In the genomic region with DNA sequence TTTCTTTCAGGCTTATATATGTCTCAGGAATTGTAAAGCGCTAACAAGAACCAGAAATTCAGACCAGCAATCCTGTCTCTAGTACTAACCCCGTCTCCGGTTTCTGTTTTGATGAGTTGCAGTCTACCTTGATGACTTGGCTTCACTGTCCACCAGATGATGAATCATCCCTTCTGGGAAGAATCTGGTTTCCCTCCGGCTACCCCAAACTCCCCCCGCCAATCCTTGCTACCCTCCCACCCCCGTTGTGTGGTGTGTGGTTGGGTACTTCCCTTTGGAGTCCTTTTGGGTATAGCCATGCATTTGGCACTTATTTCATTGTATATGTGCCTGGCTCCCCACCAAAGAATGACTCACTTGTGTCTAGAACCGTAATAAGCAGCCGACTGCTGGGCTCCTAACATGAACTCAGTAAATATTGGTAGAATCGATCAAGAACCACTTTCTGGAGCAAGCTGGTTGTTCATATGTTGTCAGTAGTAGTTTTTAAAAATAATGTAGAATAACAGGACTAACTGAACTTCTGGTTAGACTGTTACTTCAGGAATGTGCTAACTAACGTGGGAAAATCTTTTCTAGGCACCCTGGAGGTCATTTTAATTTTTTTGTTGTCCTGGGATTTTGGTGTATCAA, we compare ENCODE assay signal across 8 cellular contexts. TPM values are rescaled to one million over a fixed set of nuclear protein-coding genes. Genes with fewer than 3 reads are reported as not detected.
DNase-seq lines count a peak whose midpoint lies in the region; TF ChIP-seq lines count a peak whose summit lies in the region.

No MANE protein-coding gene starts in this region.

- H3K4me1 ChIP-seq in colonic mucosa = no peaks in the 10 kb centered on the region

- H3K4me3 ChIP-seq in colonic mucosa (no peak overlapping the region), retinal pigment epithelial cell (ENCODE audit: low read length) (no peak overlapping the region)

- DNase-seq in GM04504 (ENCODE audit: low read depth) = peak; percentile 86
- peak; percentile 39 to 77 for DNase-seq in NCI-H446 (lab: John Stamatoyannopoulos, UW)
- DNase-seq in colonic mucosa = no peak
- DNase-seq in retinal pigment epithelial cell (ENCODE audit: low read depth) = peak; percentile 64
- DNase-seq in nucleus accumbens (lab: John Stamatoyannopoulos, UW) = no peak
- DNase-seq in SW 1271 (lab: John Stamatoyannopoulos, UW) = no peak
- DNase-seq in GM10248 (ENCODE audit: extremely low spot score) = no peak
- no peak for DNase-seq in NCI-H526 treated with DMSO at 0.1 percent for 48 hours (lab: John Stamatoyannopoulos, UW)

- H3K27me3 ChIP-seq in colonic mucosa = no peaks in the 10 kb centered on the region

- no peak overlapping the region for H3K9ac ChIP-seq in colonic mucosa (ENCODE audit: low read depth in 2 of 2, low read length in 2 of 2)

- POLR2A ChIA-PET in GM10248 (lab: Yijun Ruan, JAX) = no interaction called here

- no peaks in the 10 kb centered on the region for H3K36me3 ChIP-seq in colonic mucosa

- intact Hi-C loops in colonic mucosa (cut with DNase I) = no loop called here

- H3K9me3 ChIP-seq in colonic mucosa = no peaks in the 10 kb centered on the region

- H3K27ac ChIP-seq in colonic mucosa = peak overlapping the region; percentile 59

- CTCF ChIA-PET in GM10248 (lab: Yijun Ruan, JAX) = no interaction called here

- no peak for TF ChIP-seq CTCF in colonic mucosa (IDR thresholded peaks at IDR 0.05)
- TF ChIP-seq CTCF in retinal pigment epithelial cell (conservative IDR thresholded peaks at IDR 0.05; ENCODE audit: low read depth, low read length) = no peak
- no peak for TF ChIP-seq CTCF in GM10248 (IDR thresholded peaks at IDR 0.05; ENCODE audit: control extremely low read depth, extremely low read depth, low read depth, missing control alignments)

RNA-seq across cellular contexts. Expression of gene TGFBI, which starts 8.3 kb away (rescaled TPM):
- total RNA-seq in colonic mucosa = 10 to 100 TPM; 47.5 to 63.3 TPM

Comparison
In these comparisons a context has a peak if more than half of its experiments do, and no peak if none do; other contexts are left out.
1. DNase-seq: peak in GM04504 (single experiment), NCI-H446 (2 of 2) and retinal pigment epithelial cell (single experiment); none in colonic mucosa (single experiment), nucleus accumbens (0 of 56), SW 1271 (0 of 2), GM10248 (single experiment) and NCI-H526 treated with DMSO at 0.1 percent for 48 hours (single experiment).